Comparison of ENCODE assay signal across 25 cellular contexts in genomic region chr4:184907810-184908209, GRCh38.
A peak's percentile ranks its signal among the peaks of the same experiment; 100 is the strongest.
DNase-seq lines count a peak whose midpoint lies in the region; ATAC-seq, FAIRE-seq and TF ChIP-seq lines count a peak whose summit lies in the region.
"Had no signal": no experiment of that assay in that cellular context is flagged by ENCODE, and none has a peak within 500 bp of the region (broad histone marks: within the 10 kb centered on the region; RNA-seq: fewer than 3 reads in every experiment).

No MANE protein-coding gene starts in this region.

- H3K4me3 ChIP-seq in breast epithelium (no peak overlapping the region), bronchial epithelial cell (ENCODE audit: low read depth, low read length) (no peak overlapping the region), neutrophil (ENCODE audit: low read depth in 1 of 2, low read length in 1 of 2) (no peak overlapping the region), small intestine (ENCODE audit: low read depth in 1 of 2, low read length in 2 of 2) (no peak overlapping the region)
- H3K4me3 ChIP-seq: A549; BLaER1 treated with 17β-estradiol and CSF1 and Interleukin-3, amounts not matched to agents 10 nM and 100 nM; GM12878; GM23338 had no signal

- CTCF ChIA-PET in activated CD8-positive, alpha-beta T cell treated with anti-CD3 and anti-CD28 coated beads, Interleukin-2, amount 10 ng/mL, durations not matched to agents 7 days and 5 days (lab: Charles Lee): interaction anchor here (0.7 to 1.9 kb wide), 2 partner anchors 162 to 166 kb away, joined by 3 to 6 read pairs; no protein-coding TSS in a partner anchor
- CTCF ChIA-PET in activated CD8-positive, alpha-beta T cell treated with anti-CD3 and anti-CD28 coated beads for 36 hours (lab: Charles Lee): interaction anchor here (0.6 kb wide), 1 partner anchor 9 kb away, joined by 3 read pairs; no protein-coding TSS in a partner anchor
- CTCF ChIA-PET in MCF 10A (lab: Yijun Ruan, JAX) (interaction anchor here (0.6 to 0.8 kb wide), 4 partner anchors 34 to 166 kb away, joined by 3 read pairs; no protein-coding TSS in a partner anchor), T-cell (lab: Charles Lee) (interaction anchor here in 1 of 2 donors (0.6 kb wide), 1 partner anchor 642 kb away, joined by 3 read pairs; no protein-coding TSS in a partner anchor)

- FAIRE-seq in bronchial epithelial cell (lab: Jason Lieb, UNC): peak; percentile 32
- no peak for FAIRE-seq in small intestine (lab: Jason Lieb, UNC)
- FAIRE-seq: A549, D721Med, GM12878 had no signal

- H3K9me3 ChIP-seq in breast epithelium: peaks cover 8 to 10% of the 10 kb centered on the region in 2 donors
- peaks cover 6% of the 10 kb centered on the region for H3K9me3 ChIP-seq in neutrophil
- no peaks in the 10 kb centered on the region for H3K9me3 ChIP-seq in small intestine (ENCODE audit: control insufficient read depth, low read depth)
- H3K9me3 ChIP-seq: BE2C had no signal

- BruUV-seq in MCF 10A (replicated peaks; lab: Mats Ljungman, UMichigan): no TSS peak

- H3K4me1 Mint-ChIP-seq in activated CD8-positive, alpha-beta T cell treated with anti-CD3 and anti-CD28 coated beads, Interleukin-2, amount 10 ng/mL, durations not matched to agents 7 days and 5 days (ENCODE audit: low read depth): peaks cover 10% of the 10 kb centered on the region
- no peaks in the 10 kb centered on the region for H3K4me1 Mint-ChIP-seq in activated CD8-positive, alpha-beta T cell treated with anti-CD3 and anti-CD28 coated beads for 36 hours (ENCODE audit: low read depth)
- peaks cover 28% of the 10 kb centered on the region for H3K4me1 Mint-ChIP-seq in MCF 10A (ENCODE audit: insufficient read depth, unreplicated experiment)
- H3K4me1 Mint-ChIP-seq in T-cell: peaks cover 5 to 6% (median 5%) of the 10 kb centered on the region in 3 donors
- H3K4me1 Mint-ChIP-seq: GM23338, H9 had no signal

- H3K27ac ChIP-seq in breast epithelium (no peak overlapping the region), neutrophil (peak overlapping the region; percentile 61), small intestine (ENCODE audit: low read depth in 1 of 2, low read length in 1 of 2) (no peak overlapping the region)
- H3K27ac ChIP-seq: A549 had no signal

- H3K27me3 ChIP-seq in breast epithelium: no peaks in the 10 kb centered on the region
- no peaks in the 10 kb centered on the region for H3K27me3 ChIP-seq in bronchial epithelial cell (ENCODE audit: control insufficient read depth, insufficient read depth, low read length)
- no peaks in the 10 kb centered on the region for H3K27me3 ChIP-seq in neutrophil
- H3K27me3 ChIP-seq in small intestine (ENCODE audit: control insufficient read depth in 2 of 2, insufficient read depth in 2 of 2, low read length in 2 of 2): no peaks in the 10 kb centered on the region
- H3K27me3 ChIP-seq: BE2C; BLaER1 treated with 17β-estradiol and CSF1 and Interleukin-3, amounts not matched to agents 10 nM and 100 nM had no signal

- H3K27me3 Mint-ChIP-seq in activated CD8-positive, alpha-beta T cell treated with anti-CD3 and anti-CD28 coated beads, Interleukin-2, amount 10 ng/mL, durations not matched to agents 7 days and 5 days (ENCODE audit: low read depth): peaks cover 31% of the 10 kb centered on the region
- H3K27me3 Mint-ChIP-seq in activated CD8-positive, alpha-beta T cell treated with anti-CD3 and anti-CD28 coated beads for 36 hours: peaks cover 3% of the 10 kb centered on the region
- H3K27me3 Mint-ChIP-seq in MCF 10A (ENCODE audit: insufficient read depth, unreplicated experiment) (no peaks in the 10 kb centered on the region), T-cell (peaks cover 0 to 4% of the 10 kb centered on the region in 2 donors)
- H3K27me3 Mint-ChIP-seq: CD4-positive, alpha-beta T cell had no signal

- POLR2A ChIA-PET in activated CD8-positive, alpha-beta T cell treated with anti-CD3 and anti-CD28 coated beads, Interleukin-2, amount 10 ng/mL, durations not matched to agents 7 days and 5 days (lab: Charles Lee): no interaction called here
- POLR2A ChIA-PET in activated CD8-positive, alpha-beta T cell treated with anti-CD3 and anti-CD28 coated beads for 36 hours (lab: Charles Lee): no interaction called here
- POLR2A ChIA-PET in MCF 10A (lab: Yijun Ruan, JAX) (interaction anchor here (0.6 kb wide), 1 partner anchor 13 kb away, joined by 3 read pairs; no protein-coding TSS in a partner anchor), T-cell (lab: Charles Lee) (no interaction called here)

- TF ChIP-seq CTCF in activated CD8-positive, alpha-beta T cell treated with anti-CD3 and anti-CD28 coated beads for 36 hours (IDR thresholded peaks at IDR 0.05): no peak
- TF ChIP-seq CTCF in MCF 10A (IDR thresholded peaks at IDR 0.05; ENCODE audit: unreplicated experiment) (no peak), breast epithelium (IDR thresholded peaks at IDR 0.05) (no peak), bronchial epithelial cell (IDR thresholded peaks at IDR 0.05; ENCODE audit: insufficient read depth, low read length, severe bottlenecking) (no peak), neutrophil (IDR thresholded peaks at IDR 0.05) (no peak)

- intact Hi-C loops in activated CD8-positive, alpha-beta T cell treated with anti-CD3 and anti-CD28 coated beads for 36 hours (cut with micrococcal nuclease): no loop called here
- intact Hi-C loops in MCF 10A (cut with micrococcal nuclease) (loop anchor here (1.0 kb wide), 1 partner anchor 163 kb away; no protein-coding TSS in a partner anchor), breast epithelium (cut with DNase I; ENCODE audit: low total_unique reads) (no loop called here)

- H3K4me3 Mint-ChIP-seq in activated CD8-positive, alpha-beta T cell treated with anti-CD3 and anti-CD28 coated beads, Interleukin-2, amount 10 ng/mL, durations not matched to agents 7 days and 5 days: no peak overlapping the region
- H3K4me3 Mint-ChIP-seq in activated CD8-positive, alpha-beta T cell treated with anti-CD3 and anti-CD28 coated beads for 36 hours: no peak overlapping the region
- no peak overlapping the region for H3K4me3 Mint-ChIP-seq in MCF 10A (ENCODE audit: unreplicated experiment)
- H3K4me3 Mint-ChIP-seq in T-cell: no peak overlapping the region
- H3K4me3 Mint-ChIP-seq: CD14-positive monocyte; CD4-positive, alpha-beta T cell; CD8-positive, alpha-beta memory T cell; GM23338; H9 had no signal

- H3K36me3 Mint-ChIP-seq in activated CD8-positive, alpha-beta T cell treated with anti-CD3 and anti-CD28 coated beads, Interleukin-2, amount 10 ng/mL, durations not matched to agents 7 days and 5 days (ENCODE audit: low read depth): peaks cover 4% of the 10 kb centered on the region
- H3K36me3 Mint-ChIP-seq in activated CD8-positive, alpha-beta T cell treated with anti-CD3 and anti-CD28 coated beads for 36 hours (ENCODE audit: low read depth): no peaks in the 10 kb centered on the region
- H3K36me3 Mint-ChIP-seq in MCF 10A (ENCODE audit: insufficient read depth, unreplicated experiment): no peaks in the 10 kb centered on the region
- H3K36me3 Mint-ChIP-seq in T-cell: peaks cover 6% of the 10 kb centered on the region

- no peaks in the 10 kb centered on the region for H3K4me1 ChIP-seq in breast epithelium
- peaks cover 19 to 23% of the 10 kb centered on the region in 2 experiments for H3K4me1 ChIP-seq in neutrophil (ENCODE audit: control insufficient read depth in 1 of 2, insufficient read depth in 1 of 2, low read depth in 1 of 2, low read length in 1 of 2)
- no peaks in the 10 kb centered on the region for H3K4me1 ChIP-seq in small intestine (ENCODE audit: control insufficient read depth in 2 of 2, insufficient read depth in 1 of 2, low read depth in 1 of 2, low read length in 1 of 2)
- H3K4me1 ChIP-seq: A549, BE2C had no signal

- no peaks in the 10 kb centered on the region for H3K36me3 ChIP-seq in breast epithelium
- no peaks in the 10 kb centered on the region for H3K36me3 ChIP-seq in bronchial epithelial cell (ENCODE audit: control insufficient read depth, insufficient read depth, low read length)
- H3K36me3 ChIP-seq in neutrophil: no peaks in the 10 kb centered on the region
- H3K36me3 ChIP-seq in small intestine (ENCODE audit: control insufficient read depth in 2 of 2, insufficient read depth in 2 of 2, low read length in 2 of 2): no peaks in the 10 kb centered on the region
- H3K36me3 ChIP-seq: BE2C had no signal

- TF ChIP-seq POLR2A in breast epithelium (IDR thresholded peaks at IDR 0.05): no peak

- no peak for DNase-seq in activated CD8-positive, alpha-beta T cell treated with anti-CD3 and anti-CD28 coated beads, Interleukin-2, amount 10 ng/mL, durations not matched to agents 7 days and 5 days
- DNase-seq in activated CD8-positive, alpha-beta T cell treated with anti-CD3 and anti-CD28 coated beads for 36 hours: no peak
- DNase-seq in MCF 10A (ENCODE audit: unreplicated experiment): no peak
- DNase-seq in breast epithelium (ENCODE audit: low spot score in 2 of 2): no peak
- no peak for DNase-seq in bronchial epithelial cell (ENCODE audit: low read depth)
- DNase-seq in small intestine: no peak
- no peak for DNase-seq in T-cell
- DNase-seq: 8988T; ACHN; BE2C; CD4-positive, alpha-beta T cell; CD8-positive, alpha-beta memory T cell; DMS 273 treated with DMSO at 0.1 percent for 48 hours; DMS79; EL; GDM1; H9 had no signal

- H3K27ac Mint-ChIP-seq in activated CD8-positive, alpha-beta T cell treated with anti-CD3 and anti-CD28 coated beads, Interleukin-2, amount 10 ng/mL, durations not matched to agents 7 days and 5 days: no peak overlapping the region
- H3K27ac Mint-ChIP-seq in activated CD8-positive, alpha-beta T cell treated with anti-CD3 and anti-CD28 coated beads for 36 hours: no peak overlapping the region
- H3K27ac Mint-ChIP-seq in MCF 10A (ENCODE audit: low read depth, unreplicated experiment) (peak overlapping the region; percentile 73), T-cell (no peak overlapping the region)
- H3K27ac Mint-ChIP-seq: CD4-positive, alpha-beta T cell; CD8-positive, alpha-beta memory T cell; GM23338; H9 had no signal

- ATAC-seq in activated CD8-positive, alpha-beta T cell treated with anti-CD3 and anti-CD28 coated beads, Interleukin-2, amount 10 ng/mL, durations not matched to agents 7 days and 5 days: peak; percentile 49
- ATAC-seq in activated CD8-positive, alpha-beta T cell treated with anti-CD3 and anti-CD28 coated beads for 36 hours: no peak
- ATAC-seq in T-cell (replicated peaks in 1 of 4): no peak
- ATAC-seq: A549, GM23338, HCT116 had no signal

- H3K9me3 Mint-ChIP-seq in activated CD8-positive, alpha-beta T cell treated with anti-CD3 and anti-CD28 coated beads, Interleukin-2, amount 10 ng/mL, durations not matched to agents 7 days and 5 days (ENCODE audit: insufficient read depth): peaks cover 11% of the 10 kb centered on the region
- H3K9me3 Mint-ChIP-seq in activated CD8-positive, alpha-beta T cell treated with anti-CD3 and anti-CD28 coated beads for 36 hours: peaks cover 9% of the 10 kb centered on the region
- H3K9me3 Mint-ChIP-seq in MCF 10A (ENCODE audit: unreplicated experiment): no peaks in the 10 kb centered on the region
- peaks cover 5 to 9% (median 8%) of the 10 kb centered on the region in 3 donors for H3K9me3 Mint-ChIP-seq in T-cell
